8 cellular contexts compared by ENCODE assay signal in genomic region chr2:219178377-219179175, GRCh38. TPM values are rescaled to one million over a fixed set of nuclear protein-coding genes. Genes with fewer than 3 reads are reported as not detected.
DNase-seq lines count a peak whose midpoint lies in the region; ATAC-seq, FAIRE-seq and TF ChIP-seq lines count a peak whose summit lies in the region.

No MANE protein-coding gene starts in this region.

- no peak for TF ChIP-seq RAD21 in A549 (conservative IDR thresholded peaks at IDR 0.05 in 1 of 2, IDR thresholded peaks at IDR 0.05 in 1 of 2)

- 13% methylated on average over 18 of the region's 45 CpGs for WGBS in A549 (ENCODE audit: missing lambda C conversion rate)

- TF ChIP-seq POLR2A in A549 (IDR thresholded peaks at IDR 0.05; ENCODE audit: low read length) (no peak), gastrocnemius medialis (IDR thresholded peaks at IDR 0.05) (no peak)

- H3K36me3 ChIP-seq in gastrocnemius medialis, result peaks cover 0 to 62% of the 10 kb centered on the region in 2 donors

- no peak for TF ChIP-seq EP300 in A549 (IDR thresholded peaks at IDR 0.05)

- H3K9me3 ChIP-seq in A549 (no peaks in the 10 kb centered on the region), gastrocnemius medialis (no peaks in the 10 kb centered on the region)

- intact Hi-C loops in gastrocnemius medialis (cut with DNase I; ENCODE audit: low total_unique reads), result loop anchor here (1.0 to 5.0 kb wide), 4 partner anchors 18 to 209 kb away; partner anchors contain the start of genes ABCB6, DNPEP, NHEJ1 and ZFAND2B

- H3K27ac ChIP-seq in A549, result peak overlapping the region; percentile 83 to 96
- peak overlapping the region; percentile 99 for H3K27ac ChIP-seq in RWPE1
- peak overlapping the region; percentile 94 to 99 (median 99) for H3K27ac ChIP-seq in gastrocnemius medialis

- TF ChIP-seq CTCF in A549 (IDR thresholded peaks at IDR 0.05) (no peak; the same call in 2 of the 3 replicates), RWPE1 (conservative IDR thresholded peaks at IDR 0.05; ENCODE audit: low read depth) (no peak), astrocyte of the cerebellum (IDR thresholded peaks at IDR 0.05; ENCODE audit: low read depth, low read length, missing control alignments) (no peak), gastrocnemius medialis (IDR thresholded peaks at IDR 0.05 in 4 of 5, conservative IDR thresholded peaks at IDR 0.05 in 1 of 5) (peak in 1 of 5 experiments; percentile 28)

- ATAC-seq in A549 (peak; percentile 2 to 31), GM18861 (IDR thresholded peaks at IDR 0.05; ENCODE audit: unreplicated experiment) (peak; percentile 4), HG03066 (IDR thresholded peaks at IDR 0.05; ENCODE audit: low read depth, unreplicated experiment) (peak; percentile 18), gastrocnemius medialis (peak; percentile 5 to 8)

- CTCF ChIA-PET in A549 (lab: Yijun Ruan, JAX), result interaction anchor here (2.4 to 10.6 kb wide), 2 partner anchors 118 to 120 kb away, joined by 7 to 177 read pairs; no protein-coding TSS in a partner anchor
- CTCF ChIA-PET in RWPE1 (lab: Yijun Ruan, JAX), result interaction anchor here (0.5 to 1.0 kb wide), 2 partner anchors 96 to 116 kb away, joined by 3 to 4 read pairs; no protein-coding TSS in a partner anchor

- in situ Hi-C loops in astrocyte of the cerebellum (cut with HindIII; ENCODE audit: low sequenced_read_pairs), result no loop called here
- in situ Hi-C loops in gastrocnemius medialis (cut with MboI; ENCODE audit: low sequenced_read_pairs in 4 of 4), result no loop called here

- peak; percentile 21 to 24 for DNase-seq in A549 (ENCODE audit: low read depth in 1 of 2, low spot score in 1 of 2)
- DNase-seq in RWPE1 (ENCODE audit: low spot score), result peak; percentile 26
- DNase-seq in astrocyte of the cerebellum (ENCODE audit: low read depth), result no peak
- DNase-seq in gastrocnemius medialis, result peak; percentile 14 to 34
- DNase-seq in DMS153 (lab: John Stamatoyannopoulos, UW), result no peak

- peak overlapping the region; percentile 97 for H3K4me2 ChIP-seq in A549

- no peaks in the 10 kb centered on the region for H3K27me3 ChIP-seq in gastrocnemius medialis

- no peak for FAIRE-seq in A549 (lab: Jason Lieb, UNC)

- POLR2A ChIA-PET in A549 (lab: Yijun Ruan, JAX) (no interaction called here), RWPE1 (lab: Yijun Ruan, JAX; ENCODE audit: low non-redundant PET) (no interaction called here)

- H3K4me3 ChIP-seq in A549 (peak overlapping the region; percentile 84), astrocyte of the cerebellum (ENCODE audit: low read depth, low read length) (peak overlapping the region; percentile 80), iPS-11a (ENCODE audit: low read depth, low read length) (peak overlapping the region; percentile 78), gastrocnemius medialis (peak overlapping the region; percentile 73 to 96 (median 86))

- H3K4me1 ChIP-seq in A549 (peaks cover 15% of the 10 kb centered on the region), gastrocnemius medialis (peaks cover 17 to 21% of the 10 kb centered on the region in 2 donors)

TF ChIP-seq in A549, 52 proteins besides CTCF, POLR2A, EP300 and RAD21 (continues in another document):
- TF ChIP-seq HOXA7 (CRISPR knock-in tag; IDR thresholded peaks at IDR 0.05), result no peak
- TF ChIP-seq MAZ (IDR thresholded peaks at IDR 0.05; ENCODE audit: borderline replicate concordance, low read depth, low read length), result no peak
- no peak for TF ChIP-seq ELK1 (IDR thresholded peaks at IDR 0.05; ENCODE audit: low read depth, low read length)
- TF ChIP-seq TP53 (CRISPR knock-in tag; IDR thresholded peaks at IDR 0.05), result no peak
- no peak for TF ChIP-seq CBX2 (IDR thresholded peaks at IDR 0.05; ENCODE audit: borderline replicate concordance, low read depth)
- TF ChIP-seq PBX3 (IDR thresholded peaks at IDR 0.05), result no peak
- no peak for TF ChIP-seq POLR2AphosphoS2 (conservative IDR thresholded peaks at IDR 0.05; ENCODE audit: low read length)
- no peak for TF ChIP-seq HMGXB4 (CRISPR knock-in tag; IDR thresholded peaks at IDR 0.05; ENCODE audit: borderline replicate concordance)
- no peak for TF ChIP-seq GATA3 (IDR thresholded peaks at IDR 0.05; ENCODE audit: borderline replicate concordance)

RNA-seq across cellular contexts. Expression of gene RETREG2, which starts 0.5 kb away (rescaled TPM):
- 67.5 and 83.2 TPM in 2 replicates for polyA plus RNA-seq in A549 (2011; rRNA removed)
- polyA plus RNA-seq in A549 (2012; cell fraction: cytosol; rRNA removed), result 48.2 and 58.2 TPM in 2 replicates
- polyA plus RNA-seq in A549 (2012; cell fraction: nucleus; rRNA removed), result 60.7 and 75.4 TPM in 2 replicates
- polyA plus RNA-seq in A549 (2017; fragmentation: RNase III; extraction: RNeasy Plus Mini Kit Qiagen cat#74134 plus additional on column Dnase treatment), result 42.7 to 53.3 TPM (median 52.8 TPM) in 3 replicates
- 105 and 129 TPM in 2 replicates for polyA minus RNA-seq in A549 (2011; rRNA and poly(A)+ RNA removed)
- total RNA-seq in gastrocnemius medialis, result 10 to 100 TPM; 39.8 to 57.2 (median 44.9) TPM

RNA-seq across cellular contexts. Expression of gene CNPPD1, which starts 1.9 kb away (rescaled TPM):
- polyA plus RNA-seq in A549 (2011; rRNA removed) (22.1 and 27.6 TPM in 2 replicates), A549 (2017; fragmentation: RNase III; extraction: RNeasy Plus Mini Kit Qiagen cat#74134 plus additional on column Dnase treatment) (22.4 to 24.0 TPM (median 23.6 TPM) in 3 replicates)
- 41.0 and 41.2 TPM in 2 replicates for polyA plus RNA-seq in A549 (2012; cell fraction: cytosol; rRNA removed)
- 83.3 and 89.3 TPM in 2 replicates for polyA plus RNA-seq in A549 (2012; cell fraction: nucleus; rRNA removed)
- 12.2 and 14.7 TPM in 2 replicates for polyA minus RNA-seq in A549 (2011; rRNA and poly(A)+ RNA removed)
- 100 to 1,000 TPM in 1 of 4 donors, 10 to 100 TPM in 3; 53.5 to 114 (median 55.9) TPM for total RNA-seq in gastrocnemius medialis

RNA-seq across cellular contexts. Expression of gene SLC23A3, which starts 8.7 kb away (rescaled TPM):
- polyA plus RNA-seq in A549 (2011; rRNA removed), result 0.39 and 0.66 TPM in 2 replicates
- 0.17 and 0.23 TPM in 2 replicates for polyA plus RNA-seq in A549 (2012; cell fraction: cytosol; rRNA removed)
- 2.7 and 3.2 TPM in 2 replicates for polyA plus RNA-seq in A549 (2012; cell fraction: nucleus; rRNA removed)
- 0.80 to 0.90 TPM (median 0.83 TPM) in 3 replicates for polyA plus RNA-seq in A549 (2017; fragmentation: RNase III; extraction: RNeasy Plus Mini Kit Qiagen cat#74134 plus additional on column Dnase treatment)
- 1.1 TPM in 2 replicates for polyA minus RNA-seq in A549 (2011; rRNA and poly(A)+ RNA removed)
- 1 to 10 TPM in 1 of 4 donors, under 1 TPM in 1, not detected in 2; 0.11 to 1.5 TPM for total RNA-seq in gastrocnemius medialis

RNA-seq across cellular contexts. Expression of gene NHEJ1, which starts 18.0 kb away (rescaled TPM):
- polyA plus RNA-seq in A549 (2011; rRNA removed) (31.8 and 34.7 TPM in 2 replicates), A549 (2017; fragmentation: RNase III; extraction: RNeasy Plus Mini Kit Qiagen cat#74134 plus additional on column Dnase treatment) (18.5 to 19.1 TPM (median 18.8 TPM) in 3 replicates)
- polyA plus RNA-seq in A549 (2012; cell fraction: cytosol; rRNA removed), result 16.2 and 22.3 TPM in 2 replicates
- 7.5 and 9.9 TPM in 2 replicates for polyA plus RNA-seq in A549 (2012; cell fraction: nucleus; rRNA removed)
- 39.6 and 56.0 TPM in 2 replicates for polyA minus RNA-seq in A549 (2011; rRNA and poly(A)+ RNA removed)
- 10 to 100 TPM; 24.5 to 39.0 (median 26.4) TPM for total RNA-seq in gastrocnemius medialis

RNA-seq across cellular contexts. Expression of gene ZFAND2B, which starts 28.0 kb away (rescaled TPM):
- polyA plus RNA-seq in A549 (2011; rRNA removed) (29.1 and 30.3 TPM in 2 replicates), A549 (2017; fragmentation: RNase III; extraction: RNeasy Plus Mini Kit Qiagen cat#74134 plus additional on column Dnase treatment) (18.8 to 21.2 TPM (median 19.0 TPM) in 3 replicates)
- 34.8 and 43.2 TPM in 2 replicates for polyA plus RNA-seq in A549 (2012; cell fraction: cytosol; rRNA removed)
- 61.1 and 66.1 TPM in 2 replicates for polyA plus RNA-seq in A549 (2012; cell fraction: nucleus; rRNA removed)
- 39.6 and 40.4 TPM in 2 replicates for polyA minus RNA-seq in A549 (2011; rRNA and poly(A)+ RNA removed)
- total RNA-seq in gastrocnemius medialis, result 10 to 100 TPM; 33.2 to 60.8 (median 41.2) TPM

Comparison
In these comparisons a context has a peak if more than half of its experiments do, and no peak if none do; other contexts are left out.
1. DNase-seq: peak in A549 (2 of 2), RWPE1 (single experiment) and gastrocnemius medialis (2 of 2); none in astrocyte of the cerebellum (single experiment) and DMS153 (single experiment).
2. Peak in every context shown above with its lines, with median percentiles within 50 percentile points of each other: ATAC-seq, H3K27ac ChIP-seq and H3K4me3 ChIP-seq.